In the genomic region with DNA sequence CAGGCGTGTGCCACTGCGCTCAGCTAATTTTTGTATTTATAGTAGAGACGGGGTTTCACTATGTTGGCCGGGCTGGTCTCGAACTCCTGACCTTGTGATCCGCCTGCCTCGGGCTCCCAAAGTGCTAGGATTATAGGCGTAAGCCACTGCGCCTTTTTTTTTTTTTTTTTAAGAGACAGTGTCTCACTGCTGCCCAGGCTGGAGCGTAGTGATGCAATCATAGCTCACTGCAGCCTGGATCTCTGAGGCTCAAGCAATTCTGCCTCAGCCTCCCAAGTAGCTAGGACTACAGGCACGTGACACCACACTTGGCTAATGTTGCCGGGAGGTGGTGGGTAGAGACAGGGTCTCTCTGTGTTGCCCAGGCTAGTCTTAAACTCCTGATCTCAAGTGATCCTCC, we compare ENCODE assay signal across 6 cellular contexts. TPM values are rescaled to one million over a fixed set of nuclear protein-coding genes. Genes with fewer than 3 reads are reported as not detected.
A peak's percentile ranks its signal among the peaks of the same experiment; 100 is the strongest.
DNase-seq lines count a peak whose midpoint lies in the region; ATAC-seq, FAIRE-seq and TF ChIP-seq lines count a peak whose summit lies in the region.
"Not testable (repeated sequence)": the region's sequence is repeated elsewhere in the genome, so short reads cannot be mapped to it uniquely, and the experiment has no call there.

No MANE protein-coding gene starts in this region.

- H2AK9ac ChIP-seq in IMR-90 (replicated peaks; ENCODE audit: low read depth, low read length, poor library complexity), result not testable (repeated sequence)

- not testable (repeated sequence) for DNase-seq in IMR-90; HepG2 (ENCODE audit: low spot score); neuronal stem cell (ENCODE audit: low spot score)
- DNase-seq in amniotic epithelial cell (ENCODE audit: low read depth) (peak; percentile 3), H1 (ENCODE audit: low read depth in 1 of 2, low spot score in 2 of 2) (peak in 1 of 2 experiments; percentile 24)

- H4K5ac ChIP-seq in IMR-90 (ENCODE audit: low read depth, low read length); H1 (ENCODE audit: insufficient read length, low read depth, low read length): not testable (repeated sequence)

- H3K23ac ChIP-seq in IMR-90 (ENCODE audit: low read depth, low read length); H1 (ENCODE audit: insufficient read length); neuronal stem cell (ENCODE audit: low read depth, low read length, poor library complexity): not testable (repeated sequence)

- not testable (repeated sequence) for ATAC-seq in IMR-90 (ENCODE audit: low read depth); HepG2

- in situ Hi-C loops in IMR-90 (cut with MboI; ENCODE audit: low sequenced_read_pairs); HepG2 (cut with HindIII; ENCODE audit: extremely low pct_ligation_motif_present, low pct_unique_long_range_greater_than_20kb): not testable (repeated sequence)

- not testable (repeated sequence) for H3K9me3 ChIP-seq in IMR-90 (ENCODE audit: control insufficient read depth, insufficient read depth, low read length); H1 (ENCODE audit: insufficient read depth in 2 of 2, low read depth in 1 of 2, low read length in 1 of 2); HepG2 (ENCODE audit: low read length); neuronal stem cell (replicated peaks in 1 of 2; ENCODE audit: control insufficient read depth in 2 of 2, insufficient read depth in 1 of 2, low read depth in 1 of 2, low read length in 2 of 2)

- POLR2A ChIA-PET in IMR-90 (lab: Charles Lee; ENCODE audit: unreplicated experiment); HepG2 (lab: Yijun Ruan, JAX): not testable (repeated sequence)
- POLR2A ChIA-PET in H1 (lab: Charles Lee; ENCODE audit: partially characterized antibody), result interaction anchor here (1.2 kb wide), 1 partner anchor 26 kb away, joined by 3 read pairs; no protein-coding TSS in a partner anchor

- H3K79me2 ChIP-seq in H1 (ENCODE audit: control insufficient read depth in 1 of 2, insufficient read depth in 2 of 2, low read length in 2 of 2); HepG2 (ENCODE audit: insufficient read depth, low read length): not testable (repeated sequence)

- not testable (repeated sequence) for H3K4ac ChIP-seq in IMR-90 (ENCODE audit: low read depth, low read length); H1 (replicated peaks; ENCODE audit: insufficient read length, low read depth, low read length); neuronal stem cell (ENCODE audit: low read length)

- H2BK12ac ChIP-seq in H1 (ENCODE audit: low read depth, low read length); neuronal stem cell (ENCODE audit: low read length): not testable (repeated sequence)

- not testable (repeated sequence) for H3K36me3 ChIP-seq in IMR-90 (ENCODE audit: control insufficient read depth, insufficient read depth, low read length); H1 (ENCODE audit: control insufficient read depth in 2 of 4, insufficient read depth in 4 of 4, low read length in 3 of 4); HepG2 (replicated peaks in 1 of 2; ENCODE audit: control insufficient read depth in 1 of 2, insufficient read depth in 2 of 2, low read length in 2 of 2); neuronal stem cell (replicated peaks in 1 of 2; ENCODE audit: control insufficient read depth in 2 of 2, insufficient read depth in 2 of 2, low read length in 2 of 2)

- BruUV-seq in IMR-90 (replicated peaks; lab: Mats Ljungman, UMichigan); HepG2 (replicated peaks; lab: Mats Ljungman, UMichigan): not testable (repeated sequence)

- H2BK120ac ChIP-seq in IMR-90 (ENCODE audit: low read depth, low read length); H1 (replicated peaks; ENCODE audit: low read depth, low read length): not testable (repeated sequence)
- peak overlapping the region; percentile 38 for H2BK120ac ChIP-seq in neuronal stem cell (ENCODE audit: low read depth, low read length)

- H3K18ac ChIP-seq in IMR-90 (ENCODE audit: low read depth, low read length); H1 (ENCODE audit: extremely low read depth, low read length); neuronal stem cell (ENCODE audit: low read length): not testable (repeated sequence)

- intact Hi-C loops in IMR-90 (cut with micrococcal nuclease); HepG2 (cut with micrococcal nuclease; ENCODE audit: unreplicated experiment): not testable (repeated sequence)

- WGBS in IMR-90 (ENCODE audit: extremely low coverage in 2 of 2, insufficient read length in 1 of 2), 2 experiments, result 80% methylated on average over 1 of the region's 12 CpGs; no CpG with 5 or more reads in 1 of the 2 experiments
- WGBS in H1 (ENCODE audit: extremely low coverage in 1 of 2, insufficient coverage in 1 of 2, insufficient read length in 1 of 2, insufficient replicate concordance in 2 of 2, low coverage in 1 of 2, low lambda C conversion rate in 2 of 2, missing lambda C conversion rate in 1 of 2), 2 experiments, result 92% methylated on average over 10 of the region's 12 CpGs; no CpG with 5 or more reads in 1 of the 2 experiments
- 88% methylated on average over 12 of the region's 12 CpGs for WGBS in HepG2 (ENCODE audit: low lambda C conversion rate)
- no CpG with 5 or more reads among the region's 12 CpGs for WGBS in neuronal stem cell (ENCODE audit: extremely low coverage in 2 of 2, insufficient read length in 2 of 2, insufficient replicate concordance in 1 of 2), 2 donors

- not testable (repeated sequence) for TF ChIP-seq CTCF in IMR-90 (conservative IDR thresholded peaks at IDR 0.05; ENCODE audit: low read depth, low read length); VCaP (conservative IDR thresholded peaks at IDR 0.05); H1 (IDR thresholded peaks at IDR 0.05; ENCODE audit: control extremely low read depth in 1 of 3, insufficient read depth in 1 of 3, low read depth in 1 of 3, low read length in 3 of 3); HepG2 (CRISPR knock-in tag; IDR thresholded peaks at IDR 0.05)

- not testable (repeated sequence) for H3K27me3 ChIP-seq in IMR-90 (ENCODE audit: control insufficient read depth, insufficient read depth, low read length); H1 (replicated peaks in 1 of 4; ENCODE audit: control insufficient read depth in 3 of 4, extremely low read depth in 1 of 4, insufficient read depth in 3 of 4, low read length in 3 of 4); HepG2 (ENCODE audit: control insufficient read depth in 1 of 2, insufficient read depth in 2 of 2, low read length in 2 of 2); neuronal stem cell (ENCODE audit: control insufficient read depth in 3 of 3, insufficient read depth in 3 of 3, low read depth in 1 of 3, low read length in 3 of 3)

- not testable (repeated sequence) for H2BK15ac ChIP-seq in IMR-90 (ENCODE audit: low read depth, low read length); H1 (ENCODE audit: low read length); neuronal stem cell (ENCODE audit: low read length)

- not testable (repeated sequence) for H2AFZ ChIP-seq in IMR-90 (replicated peaks; ENCODE audit: low read length, poor library complexity); H1 (ENCODE audit: low read length); HepG2 (ENCODE audit: low read length); neuronal stem cell (ENCODE audit: low read length)

- not testable (repeated sequence) for H3K4me3 ChIP-seq in IMR-90 (ENCODE audit: insufficient read depth, low read depth, low read length); H1 (ENCODE audit: extremely low read depth in 1 of 4, insufficient read depth in 2 of 4, low read depth in 3 of 4, low read length in 4 of 4); HepG2 (replicated peaks in 1 of 3; ENCODE audit: insufficient read depth in 1 of 3, low read depth in 2 of 3, low read length in 3 of 3); neuronal stem cell (ENCODE audit: low read length in 2 of 2)

- not testable (repeated sequence) for H3K9me1 ChIP-seq in IMR-90 (ENCODE audit: insufficient read depth, low read length)

- H4K91ac ChIP-seq in IMR-90 (ENCODE audit: insufficient read depth, low read depth, low read length); H1 (replicated peaks; ENCODE audit: insufficient read length, low read length); neuronal stem cell (ENCODE audit: low read depth, low read length, poor library complexity): not testable (repeated sequence)

- FAIRE-seq in H1 (lab: Jason Lieb, UNC); HepG2 (lab: Jason Lieb, UNC): not testable (repeated sequence)

- H4K8ac ChIP-seq in IMR-90 (ENCODE audit: low read depth in 2 of 2, low read length in 2 of 2); H1 (ENCODE audit: extremely low read depth, insufficient read depth, low read length); neuronal stem cell (ENCODE audit: low read depth, low read length): not testable (repeated sequence)

- not testable (repeated sequence) for H2BK20ac ChIP-seq in IMR-90 (ENCODE audit: low read depth, low read length); H1 (ENCODE audit: low read length)

- not testable (repeated sequence) for H3K9ac ChIP-seq in IMR-90 (ENCODE audit: low read depth, low read length); H1 (replicated peaks in 1 of 4; ENCODE audit: extremely low read depth in 1 of 4, low read depth in 3 of 4, low read length in 3 of 4); HepG2 (ENCODE audit: insufficient read depth, low read depth, low read length); neuronal stem cell (ENCODE audit: low read depth, low read length, poor library complexity)

- TF ChIP-seq POLR2A in IMR-90 (IDR thresholded peaks at IDR 0.05; ENCODE audit: low read depth, low read length); H1 (IDR thresholded peaks at IDR 0.05; ENCODE audit: control extremely low read depth in 1 of 2, low read depth in 2 of 2, low read length in 2 of 2); HepG2 (IDR thresholded peaks at IDR 0.05; ENCODE audit: insufficient read depth in 1 of 2, low read depth in 2 of 2, low read length in 2 of 2): not testable (repeated sequence)

- H3K14ac ChIP-seq in IMR-90 (replicated peaks; ENCODE audit: low read depth, low read length); H1 (ENCODE audit: insufficient read length); neuronal stem cell (ENCODE audit: low read length): not testable (repeated sequence)

- not testable (repeated sequence) for H3K27ac ChIP-seq in IMR-90 (ENCODE audit: insufficient read depth, low read length); H1 (ENCODE audit: low read depth, low read length); HepG2 (ENCODE audit: extremely low read length, insufficient read depth, low read length); neuronal stem cell (replicated peaks; ENCODE audit: low read length)
- peak overlapping the region; percentile 97 for H3K27ac ChIP-seq in VCaP

- not testable (repeated sequence) for H3K4me1 ChIP-seq in IMR-90 (ENCODE audit: control insufficient read depth, insufficient read depth, low read length); H1 (replicated peaks in 1 of 4; ENCODE audit: control insufficient read depth in 3 of 4, insufficient read depth in 4 of 4, low read length in 3 of 4)
- peaks cover 12% of the 10 kb centered on the region for H3K4me1 ChIP-seq in HepG2 (ENCODE audit: insufficient read depth, low read length)
- H3K4me1 ChIP-seq in neuronal stem cell (ENCODE audit: control insufficient read depth in 2 of 2, insufficient read depth in 1 of 2, low read depth in 1 of 2, low read length in 2 of 2), result peaks cover 8 to 11% of the 10 kb centered on the region in 2 donors

- TF ChIP-seq EP300 in H1 (IDR thresholded peaks at IDR 0.05; ENCODE audit: borderline replicate concordance in 1 of 2, low read depth in 2 of 2, low read length in 2 of 2); HepG2 (IDR thresholded peaks at IDR 0.05; ENCODE audit: low read depth in 2 of 2, low read length in 2 of 2); HepG2 (CRISPR knock-in tag; IDR thresholded peaks at IDR 0.05; ENCODE audit: borderline replicate concordance): not testable (repeated sequence)

- CTCF ChIA-PET in IMR-90 (lab: Yijun Ruan, JAX) (interaction anchor here (0.6 kb wide), 1 partner anchor 162 kb away, joined by 3 read pairs; no protein-coding TSS in a partner anchor), H1 (lab: Charles Lee; ENCODE audit: partially characterized antibody) (interaction anchor here (0.7 to 1.4 kb wide), 2 partner anchors 42 to 44 kb away, joined by 3 to 5 read pairs; no protein-coding TSS in a partner anchor)
- CTCF ChIA-PET in HepG2 (lab: Yijun Ruan, JAX; ENCODE audit: low intra/inter-chr PET ratio, low total read pairs), result not testable (repeated sequence)

- not testable (repeated sequence) for H3K79me1 ChIP-seq in IMR-90 (ENCODE audit: low read depth in 1 of 2, low read length in 2 of 2); H1 (ENCODE audit: low read depth, low read length); neuronal stem cell (ENCODE audit: low read depth, low read length)

- not testable (repeated sequence) for H3K56ac ChIP-seq in IMR-90 (ENCODE audit: extremely low read depth, insufficient read depth, low read length); H1 (replicated peaks; ENCODE audit: insufficient read length, low read depth, low read length)

- not testable (repeated sequence) for H2AK5ac ChIP-seq in IMR-90 (ENCODE audit: low read depth, low read length); H1 (ENCODE audit: low read depth, low read length); neuronal stem cell (ENCODE audit: low read depth, low read length)

- not testable (repeated sequence) for TF ChIP-seq RAD21 in IMR-90 (IDR thresholded peaks at IDR 0.05; ENCODE audit: low read length); H1 (IDR thresholded peaks at IDR 0.05 in 1 of 2, conservative IDR thresholded peaks at IDR 0.05 in 1 of 2; ENCODE audit: low read depth in 2 of 2, low read length in 2 of 2); HepG2 (CRISPR knock-in tag; IDR thresholded peaks at IDR 0.05)

- dilution Hi-C loops in IMR-90 (cut with HindIII; ENCODE audit: low sequenced_read_pairs, unreplicated experiment), result not testable (repeated sequence)

- H2BK5ac ChIP-seq in IMR-90 (ENCODE audit: low read depth, low read length, poor library complexity, severe bottlenecking); H1 (ENCODE audit: low read depth, low read length); neuronal stem cell (ENCODE audit: low read length): not testable (repeated sequence)

- not testable (repeated sequence) for H3K23me2 ChIP-seq in H1 (ENCODE audit: low read depth, low read length)

- H3K4me2 ChIP-seq in IMR-90 (ENCODE audit: low read depth, low read length); H1 (ENCODE audit: insufficient read depth in 1 of 2, low read depth in 2 of 2, low read length in 2 of 2); HepG2 (ENCODE audit: low read depth, low read length); neuronal stem cell (ENCODE audit: insufficient read depth, low read length, poor library complexity, severe bottlenecking): not testable (repeated sequence)

- H4K20me1 ChIP-seq in IMR-90 (ENCODE audit: insufficient read depth, low read length); H1 (replicated peaks in 1 of 2; ENCODE audit: control insufficient read depth in 1 of 2, insufficient read depth in 2 of 2, low read length in 2 of 2); HepG2 (ENCODE audit: insufficient read depth, low read length): not testable (repeated sequence)

RNA-seq across cellular contexts. Expression of a gene that starts 59.0 kb away (rescaled TPM):
- 0.54 and 0.56 TPM in 2 replicates for total RNA-seq in IMR-90 (2012; rRNA removed)
- polyA plus RNA-seq in IMR-90 (2012; rRNA removed), result 0.79 and 0.92 TPM in 2 replicates
- polyA plus RNA-seq in IMR-90 (2012; cell fraction: cytosol; rRNA removed), result 0.35 and 1.0 TPM in 2 replicates
- polyA plus RNA-seq in IMR-90 (2012; cell fraction: nucleus; rRNA removed; ENCODE audit: low replicate concordance), result 0.59 and 1.3 TPM in 2 replicates
- total RNA-seq in H1 (2021; fragmentation: NEBNext Ultra II Directional; extraction: Animal tissue kit (Norgen Biotek cat#: 25700)), result 26.2 and 27.6 TPM in 2 replicates
- polyA plus RNA-seq in H1 (2011; rRNA removed), result 12.1 and 12.5 TPM in 2 replicates
- 13.4 TPM for polyA plus RNA-seq in H1 (2011; cell fraction: cytosol; rRNA removed)
- polyA plus RNA-seq in H1 (2011; cell fraction: nucleus; rRNA removed), result 14.7 TPM
- polyA plus RNA-seq in H1 (2012, experiment 1 of 2), result 20.6 to 23.9 TPM (median 21.2 TPM) in 4 replicates
- polyA plus RNA-seq in H1 (2012, experiment 2 of 2), result 11.1 TPM
- polyA plus RNA-seq in H1 (2013, experiment 1 of 2), result 11.1 TPM
- 12.3 TPM for polyA plus RNA-seq in H1 (2013, experiment 2 of 2)
- 33.2 and 45.7 TPM in 2 replicates for polyA minus RNA-seq in H1 (2011; rRNA and poly(A)+ RNA removed)
- 14.9 TPM for polyA minus RNA-seq in H1 (2011; cell fraction: cytosol; rRNA and poly(A)+ RNA removed)
- 37.8 TPM for polyA minus RNA-seq in H1 (2011; cell fraction: nucleus; rRNA and poly(A)+ RNA removed)
- total RNA-seq in HepG2 (2016; rRNA removed; fragmentation: Illumina TruSeq; extraction: Trizol), result 13.3 and 14.1 TPM in 2 replicates
- total RNA-seq in HepG2 (2016; cell fraction: cytosol; rRNA removed; fragmentation: Illumina TruSeq; extraction: Trizol; ENCODE audit: low read depth), result 18.1 and 20.2 TPM in 2 replicates
- total RNA-seq in HepG2 (2016; cell fraction: insoluble cytoplasmic fraction; rRNA removed; fragmentation: Illumina TruSeq; extraction: Trizol), result 13.6 and 13.7 TPM in 2 replicates
- 29.6 and 30.6 TPM in 2 replicates for total RNA-seq in HepG2 (2016; cell fraction: membrane; rRNA removed; fragmentation: Illumina TruSeq; extraction: Trizol)
- total RNA-seq in HepG2 (2016; cell fraction: nucleus; rRNA removed; fragmentation: Illumina TruSeq; extraction: Trizol), result 10.4 and 11.0 TPM in 2 replicates
- polyA plus RNA-seq in HepG2 (2011; rRNA removed), result 12.9 and 15.7 TPM in 2 replicates
- 8.1 and 12.6 TPM in 2 replicates for polyA plus RNA-seq in HepG2 (2011; cell fraction: cytosol; rRNA removed)
- polyA plus RNA-seq in HepG2 (2011; cell fraction: nucleus; rRNA removed), result 11.2 and 12.7 TPM in 2 replicates
- 11.2 and 11.8 TPM in 2 replicates for polyA plus RNA-seq in HepG2 (2012)
- polyA plus RNA-seq in HepG2 (2016; cell fraction: cytosol; fragmentation: Illumina TruSeq; extraction: Trizol; ENCODE audit: low read depth), result 27.4 and 28.8 TPM in 2 replicates
- polyA plus RNA-seq in HepG2 (2016; cell fraction: insoluble cytoplasmic fraction; fragmentation: Illumina TruSeq; extraction: Trizol; ENCODE audit: low read depth), result 11.1 and 15.6 TPM in 2 replicates
- polyA plus RNA-seq in HepG2 (2016; cell fraction: membrane; fragmentation: Illumina TruSeq; extraction: Trizol; ENCODE audit: low read depth), result 34.5 and 36.2 TPM in 2 replicates
- polyA plus RNA-seq in HepG2 (2016; cell fraction: nucleus; fragmentation: Illumina TruSeq; extraction: Trizol; ENCODE audit: insufficient read depth, low read depth), result 14.6 and 15.4 TPM in 2 replicates
- polyA minus RNA-seq in HepG2 (2011; rRNA and poly(A)+ RNA removed; ENCODE audit: low replicate concordance), result 14.3 and 25.3 TPM in 2 replicates
- polyA minus RNA-seq in HepG2 (2011; cell fraction: cytosol; rRNA and poly(A)+ RNA removed), result 12.7 and 18.6 TPM in 2 replicates
- polyA minus RNA-seq in HepG2 (2011; cell fraction: nucleus; rRNA and poly(A)+ RNA removed), result 33.9 and 36.8 TPM in 2 replicates
- polyA plus RNA-seq in neuronal stem cell (2013, experiment 1 of 2), result 14.4 TPM
- 13.8 TPM for polyA plus RNA-seq in neuronal stem cell (2013, experiment 2 of 2)
